ENCODE assay signal across 8 cellular contexts in the genomic region with DNA sequence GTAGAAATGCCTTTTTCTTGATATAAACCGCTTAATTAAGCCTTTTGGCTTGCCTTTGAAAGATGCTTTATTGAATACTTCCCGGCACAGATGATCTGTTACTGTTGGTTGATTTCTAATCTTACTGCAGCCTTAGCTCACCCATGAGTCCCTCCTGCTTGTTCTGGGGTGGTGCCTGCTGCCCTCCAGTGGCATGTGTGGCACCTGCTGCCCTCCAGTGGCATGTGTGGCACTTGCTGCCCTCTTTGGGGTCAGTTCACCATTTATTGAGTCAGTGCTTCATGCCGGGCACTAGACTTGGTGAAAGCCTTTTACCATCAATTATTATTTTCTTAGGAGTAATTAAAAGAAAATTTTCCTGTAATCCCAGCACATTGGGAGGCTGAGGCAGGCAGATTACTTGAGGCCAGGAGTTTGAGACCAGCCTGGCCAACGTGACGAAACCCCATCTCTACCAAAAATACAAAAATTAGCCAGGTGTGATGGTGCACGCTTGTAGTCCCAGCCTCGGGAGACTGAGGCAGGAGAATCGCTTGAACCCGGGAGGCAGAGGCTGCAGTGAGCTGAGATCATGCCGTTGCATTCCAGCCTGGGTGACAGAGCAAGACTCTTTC. TPM values are rescaled to one million over a fixed set of nuclear protein-coding genes. Genes with fewer than 3 reads are reported as not detected.
DNase-seq lines count a peak whose midpoint lies in the region; ATAC-seq, FAIRE-seq and TF ChIP-seq lines count a peak whose summit lies in the region.

No MANE protein-coding gene starts in this region.

- no peak overlapping the region for H3K27ac Mint-ChIP-seq in Calu3 (ENCODE audit: unreplicated experiment)

- no peaks in the 10 kb centered on the region for H3K9me3 Mint-ChIP-seq in Calu3 (ENCODE audit: low read depth, unreplicated experiment)

- no peak for FAIRE-seq in pancreas (lab: Jason Lieb, UNC)

- no peaks in the 10 kb centered on the region for H3K27me3 ChIP-seq in RWPE2 (ENCODE audit: insufficient read depth, poor library complexity, severe bottlenecking)
- no peaks in the 10 kb centered on the region for H3K27me3 ChIP-seq in foreskin keratinocyte
- no peaks in the 10 kb centered on the region for H3K27me3 ChIP-seq in pancreas
- H3K27me3 ChIP-seq in tibial artery, result no peaks in the 10 kb centered on the region

- no peak overlapping the region for H3K4me3 ChIP-seq in RWPE2 (ENCODE audit: severe bottlenecking)
- no peak overlapping the region for H3K4me3 ChIP-seq in pancreas
- H3K4me3 ChIP-seq in tibial artery, result no peak overlapping the region

- intact Hi-C loops in Calu3 (cut with micrococcal nuclease; ENCODE audit: unreplicated experiment), result loop anchor here (2.0 to 10.0 kb wide), 2 partner anchors 180 to 324 kb away; a partner anchor contains a TSS
- intact Hi-C loops in pancreas (cut with DNase I), result loop anchor here in 2 of 3 donors (5.0 kb wide), 2 partner anchors 176 to 181 kb away; no protein-coding TSS in a partner anchor
- intact Hi-C loops in tibial artery (cut with DNase I; ENCODE audit: low total_unique reads), result loop anchor here (2.0 to 5.0 kb wide), 2 partner anchors 46 to 178 kb away; no protein-coding TSS in a partner anchor

- CTCF ChIA-PET in Calu3 (lab: Charles Lee), result interaction anchor here (0.6 to 2.4 kb wide), 12 partner anchors 8 to 328 kb away, joined by 3 to 33 read pairs (median 4); a partner anchor contains a TSS

- H3K27me3 Mint-ChIP-seq in Calu3 (ENCODE audit: unreplicated experiment), result peaks cover 35% of the 10 kb centered on the region

- ATAC-seq in RWPE2 (ENCODE audit: low read depth), result peak; percentile 61
- ATAC-seq in foreskin keratinocyte, result peak; percentile 66
- peak; percentile 93 to 98 (median 94) for ATAC-seq in pancreas
- no peak for ATAC-seq in GM19324 (IDR thresholded peaks at IDR 0.05; ENCODE audit: low FRiP score, unreplicated experiment)

- TF ChIP-seq CTCF in Calu3 (IDR thresholded peaks at IDR 0.05; ENCODE audit: unreplicated experiment) (peak; percentile 47), RWPE2 (IDR thresholded peaks at IDR 0.05; ENCODE audit: poor library complexity, severe bottlenecking) (peak; percentile 94), foreskin keratinocyte (conservative IDR thresholded peaks at IDR 0.05) (peak; percentile 96), pancreas (IDR thresholded peaks at IDR 0.05) (peak; percentile 51 to 81 (median 78)), tibial artery (IDR thresholded peaks at IDR 0.05) (peak; percentile 89 to 92)

- DNase-seq in Calu3, result peak; percentile 72
- peak; percentile 42 for DNase-seq in HuH-7.5 (ENCODE audit: low spot score)
- DNase-seq in RWPE2 (ENCODE audit: low spot score), result no peak
- DNase-seq in activated T-helper 9 cell treated with anti-CD3 and anti-CD28 coated beads, Interleukin-2, amount 50 U/mL, for 16 hours (ENCODE audit: low read depth), result peak; percentile 61
- DNase-seq in foreskin keratinocyte, result peak; percentile 28 to 42
- peak; percentile 50 to 85 (median 74) for DNase-seq in pancreas
- DNase-seq in tibial artery, result peak; percentile 79 to 89

- 50 to 57% methylated on average over 10 of the region's 10 CpGs for WGBS in pancreas, 2 donors

- peak overlapping the region; percentile 88 for H3K27ac ChIP-seq in RWPE2 (ENCODE audit: poor library complexity, severe bottlenecking)
- H3K27ac ChIP-seq in foreskin keratinocyte, result no peak overlapping the region
- no peak overlapping the region for H3K27ac ChIP-seq in pancreas
- peak overlapping the region; percentile 77 to 80 for H3K27ac ChIP-seq in tibial artery

- H3K4me1 Mint-ChIP-seq in Calu3 (ENCODE audit: low read depth, unreplicated experiment), result peaks cover 11% of the 10 kb centered on the region

- no TSS peak for BruUV-seq in Calu3 (replicated peaks; lab: Mats Ljungman, UMichigan)

- no peaks in the 10 kb centered on the region for H3K36me3 Mint-ChIP-seq in Calu3 (ENCODE audit: insufficient read depth, unreplicated experiment)

- H3K9me3 ChIP-seq in RWPE2 (ENCODE audit: severe bottlenecking), result no peaks in the 10 kb centered on the region
- H3K9me3 ChIP-seq in pancreas, result no peaks in the 10 kb centered on the region
- H3K9me3 ChIP-seq in tibial artery, result no peaks in the 10 kb centered on the region

- no peak overlapping the region for H3K4me3 Mint-ChIP-seq in Calu3 (ENCODE audit: low read depth, unreplicated experiment)

- peaks cover 2% of the 10 kb centered on the region; the same call in 1 of the 2 replicates for H3K36me3 ChIP-seq in RWPE2 (ENCODE audit: low read depth)
- H3K36me3 ChIP-seq in pancreas, result no peaks in the 10 kb centered on the region
- H3K36me3 ChIP-seq in tibial artery, result peaks cover 0 to 10% (median 9%) of the 10 kb centered on the region in 3 donors

- H3K4me1 ChIP-seq in RWPE2 (ENCODE audit: insufficient read depth, poor library complexity, severe bottlenecking) (peaks cover 31% of the 10 kb centered on the region), foreskin keratinocyte (peaks cover 24% of the 10 kb centered on the region), pancreas (no peaks in the 10 kb centered on the region), tibial artery (peaks cover 0 to 96% (median 75%) of the 10 kb centered on the region in 4 donors)

RNA-seq across cellular contexts. Expression of a gene that starts 54.3 kb away (rescaled TPM):
- total RNA-seq in Calu3 (2022), result 1.7 and 2.8 TPM in 2 replicates
- total RNA-seq in foreskin keratinocyte, result 23.7 and 29.2 TPM in 2 replicates
- 11.6 and 12.0 TPM in 2 replicates for polyA plus RNA-seq in foreskin keratinocyte
- total RNA-seq in pancreas, result 10 to 100 TPM in 1 of 6 donors, 1 to 10 TPM in 5; 5.4 to 10.1 (median 6.3) TPM
- polyA plus RNA-seq in pancreas, result 1 to 10 TPM; 5.6 to 7.9 TPM

Comparison
In these comparisons a context has a peak if more than half of its experiments do, and no peak if none do; other contexts are left out.
1. H3K27ac ChIP-seq: peak in RWPE2 (single experiment) and tibial artery (2 of 2); none in foreskin keratinocyte (single experiment) and pancreas (0 of 4).
2. Peak in every context shown above with its lines, with median percentiles within 50 percentile points of each other: CTCF ChIP-seq.